Comparison of ENCODE assay signal across 8 cellular contexts in the genomic region with DNA sequence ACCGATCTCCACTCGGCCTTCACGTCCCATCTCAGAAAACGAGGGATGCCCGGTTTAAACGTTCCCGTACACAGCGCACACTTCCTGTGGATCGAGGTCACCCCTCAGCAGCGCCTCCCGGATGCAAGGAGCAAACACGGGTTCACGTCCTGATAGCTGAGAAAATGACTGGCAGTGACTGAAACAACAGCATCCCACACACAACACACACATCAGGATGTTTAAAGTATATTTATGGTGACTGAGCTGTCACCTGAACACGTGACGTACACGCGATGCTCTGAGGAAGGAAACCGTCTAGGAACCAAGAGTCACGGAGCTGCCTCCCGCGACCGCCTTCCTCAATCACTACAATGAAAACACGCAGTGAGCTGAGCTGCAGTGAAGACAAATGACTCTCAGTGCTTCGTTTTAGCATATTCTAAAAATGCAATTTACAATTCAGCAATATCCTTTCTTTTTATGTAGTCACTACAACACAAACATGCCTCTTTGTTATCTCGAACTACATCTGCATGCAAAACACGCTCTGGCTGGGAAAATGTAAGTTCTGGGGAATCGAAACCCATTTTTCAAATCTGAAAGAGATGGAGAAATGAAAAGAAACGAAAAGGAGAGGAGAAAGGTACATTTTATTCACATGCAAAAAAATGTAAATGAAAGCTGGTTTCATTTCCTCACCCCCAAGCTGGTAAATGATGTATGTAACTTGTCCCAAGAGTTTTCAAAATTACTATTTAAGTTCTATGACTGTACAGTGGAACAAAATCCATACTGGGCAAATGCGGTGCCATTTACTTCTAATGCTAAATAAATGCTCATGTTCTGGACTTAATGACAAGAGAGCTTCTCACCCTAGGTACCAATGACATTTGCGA. TPM values are rescaled to one million over a fixed set of nuclear protein-coding genes. Genes with fewer than 3 reads are reported as not detected.
DNase-seq lines count a peak whose midpoint lies in the region; ATAC-seq and TF ChIP-seq lines count a peak whose summit lies in the region.

No MANE protein-coding gene starts in this region.

- in situ Hi-C loops in G401 (cut with HindIII; ENCODE audit: low sequenced_read_pairs): no loop called here

- DNase-seq in activated CD8-positive, alpha-beta memory T cell treated with anti-CD3 and anti-CD28 coated beads for 24 hours: peak; percentile 72
- DNase-seq in head of caudate nucleus: peak; percentile 46 to 86 (median 68)
- DNase-seq in stimulated activated CD8-positive, alpha-beta memory T cell treated with anti-CD3 and anti-CD28 coated beads, Interleukin-12 subunit alpha, Interleukin-12 subunit beta, amount 100 ng/mL, for 1 hour (ENCODE audit: low read depth): peak; percentile 41
- no peak for DNase-seq in KG1 (lab: John Stamatoyannopoulos, UW)
- DNase-seq in omental fat pad (ENCODE audit: low spot score): no peak
- no peak for DNase-seq in G401 (ENCODE audit: low spot score)

- intact Hi-C loops in head of caudate nucleus (cut with DNase I): no loop called here

- no peak for TF ChIP-seq CTCF in omental fat pad (IDR thresholded peaks at IDR 0.05)

- peak; percentile 21 for ATAC-seq in GM18858 (IDR thresholded peaks at IDR 0.05; ENCODE audit: unreplicated experiment)
- ATAC-seq in HG03097 (IDR thresholded peaks at IDR 0.05; ENCODE audit: low FRiP score, unreplicated experiment): peak; percentile 34
- ATAC-seq in omental fat pad (ENCODE audit: low FRiP score): no peak

RNA-seq across cellular contexts. Expression of a gene that starts 19.8 kb away (rescaled TPM):
- total RNA-seq in omental fat pad: 100 to 1,000 TPM in 1 of 4 donors, 10 to 100 TPM in 3; 30.2 to 103 (median 51.7) TPM
- total RNA-seq in G401 (2014; rRNA removed; shearing (Covaris generic)): 4.5 and 7.7 TPM in 2 replicates

Comparison
In these comparisons a context has a peak if more than half of its experiments do, and no peak if none do; other contexts are left out.
1. DNase-seq: peak in activated CD8-positive, alpha-beta memory T cell treated with anti-CD3 and anti-CD28 coated beads for 24 hours (single experiment), head of caudate nucleus (42 of 42) and stimulated activated CD8-positive, alpha-beta memory T cell treated with anti-CD3 and anti-CD28 coated beads, Interleukin-12 subunit alpha, Interleukin-12 subunit beta, amount 100 ng/mL, for 1 hour (single experiment); none in KG1 (single experiment), omental fat pad (single experiment) and G401 (single experiment).